Comparison of ENCODE assay signal across 1 cellular context in genomic region chr19:49443366-49444099, GRCh38.
A peak's percentile ranks its signal among the peaks of the same experiment; 100 is the strongest.
TF ChIP-seq lines count a peak whose summit lies in the region.

No MANE protein-coding gene starts in this region.

TF ChIP-seq in HEK293, 187 proteins besides CTCF, POLR2A, EP300 and RAD21 (continued from another document and continues in another):
- no peak for TF ChIP-seq ZNF280C (tag by site-specific recombination; IDR thresholded peaks at IDR 0.05)
- TF ChIP-seq YY1 (tag by site-specific recombination; IDR thresholded peaks at IDR 0.05): no peak
- no peak for TF ChIP-seq ZNF112 (tag by site-specific recombination; IDR thresholded peaks at IDR 0.05)
- no peak for TF ChIP-seq ELK4 (IDR thresholded peaks at IDR 0.05; ENCODE audit: borderline replicate concordance, low read depth, low read length)
- no peak for TF ChIP-seq ZNF133 (tag by site-specific recombination; IDR thresholded peaks at IDR 0.05)
- no peak; the same call in 1 of the 2 replicates for TF ChIP-seq ZNF169 (tag by site-specific recombination; IDR thresholded peaks at IDR 0.05)
- TF ChIP-seq ZBTB26 (tag by site-specific recombination; optimal IDR thresholded peaks at IDR 0.05): peak; percentile 81
- TF ChIP-seq ZNF548 (tag by site-specific recombination; IDR thresholded peaks at IDR 0.05): peak; percentile 50; the same call in 1 of the 2 replicates
- TF ChIP-seq ZSCAN5A (tag by site-specific recombination; IDR thresholded peaks at IDR 0.05): no peak
- peak; percentile 77 for TF ChIP-seq PRDM1 (tag by site-specific recombination; IDR thresholded peaks at IDR 0.05)
- 0 out of 2 replicates have a peak, but pooled peaks have one; percentile 22 for TF ChIP-seq MZF1 (tag by site-specific recombination; IDR thresholded peaks at IDR 0.05; ENCODE audit: borderline replicate concordance)
- TF ChIP-seq SP2 (tag by site-specific recombination; IDR thresholded peaks at IDR 0.05): no peak; the same call in 1 of the 2 replicates
- TF ChIP-seq ZNF354C (tag by site-specific recombination; IDR thresholded peaks at IDR 0.05; ENCODE audit: borderline replicate concordance, low read depth): no peak
- TF ChIP-seq ZNF37A (tag by site-specific recombination; IDR thresholded peaks at IDR 0.05): no peak
- TF ChIP-seq ZNF214 (tag by site-specific recombination; IDR thresholded peaks at IDR 0.05; ENCODE audit: borderline replicate concordance): no peak
- TF ChIP-seq GLI2 (tag by site-specific recombination; IDR thresholded peaks at IDR 0.05; ENCODE audit: borderline replicate concordance, low read depth): no peak
- peak; percentile 88 for TF ChIP-seq ZNF2 (tag by site-specific recombination; IDR thresholded peaks at IDR 0.05)
- no peak for TF ChIP-seq ZNF514 (tag by site-specific recombination; IDR thresholded peaks at IDR 0.05)
- peak; percentile 7; the same call in 1 of the 2 replicates for TF ChIP-seq WT1 (tag by site-specific recombination; IDR thresholded peaks at IDR 0.05)
- TF ChIP-seq HOXA7 (CRISPR knock-in tag; IDR thresholded peaks at IDR 0.05; ENCODE audit: borderline replicate concordance): no peak
- TF ChIP-seq ZBTB48 (tag by site-specific recombination; IDR thresholded peaks at IDR 0.05): 0 out of 2 replicates have a peak, but pooled peaks have one; percentile 19
- no peak for TF ChIP-seq ZFP41 (tag by site-specific recombination; IDR thresholded peaks at IDR 0.05; ENCODE audit: borderline replicate concordance)
- peak; percentile 93 for TF ChIP-seq ZEB2 (tag by site-specific recombination; IDR thresholded peaks at IDR 0.05)
- no peak for TF ChIP-seq ZNF658 (tag by site-specific recombination; IDR thresholded peaks at IDR 0.05)
- no peak; the same call in none of the 2 replicates for TF ChIP-seq ZBTB21 (tag by site-specific recombination; IDR thresholded peaks at IDR 0.05)
- TF ChIP-seq ZNF221 (tag by site-specific recombination; IDR thresholded peaks at IDR 0.05; ENCODE audit: borderline replicate concordance): peak; percentile 7; the same call in 1 of the 2 replicates
- TF ChIP-seq ZNF549 (tag by site-specific recombination; IDR thresholded peaks at IDR 0.05): no peak
- TF ChIP-seq ZBTB49 (tag by site-specific recombination; IDR thresholded peaks at IDR 0.05; ENCODE audit: low read depth): no peak
- no peak for TF ChIP-seq ZIC2 (tag by site-specific recombination; IDR thresholded peaks at IDR 0.05)
- TF ChIP-seq ZNF157 (tag by site-specific recombination; IDR thresholded peaks at IDR 0.05): no peak
- no peak for TF ChIP-seq ZNF292 (tag by site-specific recombination; IDR thresholded peaks at IDR 0.05; ENCODE audit: borderline replicate concordance, low read depth)
- no peak for TF ChIP-seq ZNF701 (tag by site-specific recombination; IDR thresholded peaks at IDR 0.05)
- TF ChIP-seq ZNF510 (tag by site-specific recombination; IDR thresholded peaks at IDR 0.05; ENCODE audit: insufficient replicate concordance): no peak
- TF ChIP-seq ZNF184 (tag by site-specific recombination; IDR thresholded peaks at IDR 0.05): no peak
- TF ChIP-seq ZNF398 (tag by site-specific recombination; IDR thresholded peaks at IDR 0.05): peak; percentile 76
- no peak for TF ChIP-seq ZNF677 (tag by site-specific recombination; IDR thresholded peaks at IDR 0.05)
- TF ChIP-seq ZNF544 (tag by site-specific recombination; IDR thresholded peaks at IDR 0.05): no peak
- no peak for TF ChIP-seq ZNF174 (tag by site-specific recombination; IDR thresholded peaks at IDR 0.05)
- no peak for TF ChIP-seq ZNF121 (tag by site-specific recombination; IDR thresholded peaks at IDR 0.05)
- TF ChIP-seq ZNF623 (tag by site-specific recombination; IDR thresholded peaks at IDR 0.05): no peak
- TF ChIP-seq ZNF777 (tag by site-specific recombination; IDR thresholded peaks at IDR 0.05; ENCODE audit: borderline replicate concordance): peak; percentile 48; the same call in 1 of the 2 replicates
- peak; percentile 56 for TF ChIP-seq KLF16 (tag by site-specific recombination; IDR thresholded peaks at IDR 0.05)
- peak; percentile 38 for TF ChIP-seq ZNF654 (tag by site-specific recombination; IDR thresholded peaks at IDR 0.05; ENCODE audit: low read depth)
- TF ChIP-seq GLIS2 (tag by site-specific recombination; IDR thresholded peaks at IDR 0.05): peak; percentile 89
- TF ChIP-seq ZNF660 (tag by site-specific recombination; IDR thresholded peaks at IDR 0.05): peak; percentile 54
- TF ChIP-seq ZNF449 (tag by site-specific recombination; IDR thresholded peaks at IDR 0.05): peak; percentile 21; the same call in 1 of the 2 replicates
- TF ChIP-seq ZBTB17 (tag by site-specific recombination; IDR thresholded peaks at IDR 0.05): peak; percentile 95
- peak; percentile 96 for TF ChIP-seq ZNF335 (tag by site-specific recombination; conservative IDR thresholded peaks at IDR 0.05)
- TF ChIP-seq ZNF555 (tag by site-specific recombination; conservative IDR thresholded peaks at IDR 0.05): no peak
- peak; percentile 97 for TF ChIP-seq ZNF76 (tag by site-specific recombination; IDR thresholded peaks at IDR 0.05; ENCODE audit: borderline replicate concordance, low read depth)
- TF ChIP-seq ZNF610 (tag by site-specific recombination; IDR thresholded peaks at IDR 0.05; ENCODE audit: borderline replicate concordance): 0 out of 2 replicates have a peak, but pooled peaks have one; percentile 69
- TF ChIP-seq ZBTB7A (tag by site-specific recombination; IDR thresholded peaks at IDR 0.05; ENCODE audit: low read depth): peak; percentile 91
- no peak for TF ChIP-seq ZNF529 (tag by site-specific recombination; IDR thresholded peaks at IDR 0.05; ENCODE audit: insufficient replicate concordance)
- TF ChIP-seq ZNF266 (tag by site-specific recombination; IDR thresholded peaks at IDR 0.05; ENCODE audit: low read depth): no peak
- no peak for TF ChIP-seq ZNF223 (tag by site-specific recombination; IDR thresholded peaks at IDR 0.05)
- no peak for TF ChIP-seq ZNF155 (tag by site-specific recombination; IDR thresholded peaks at IDR 0.05)
- no peak for TF ChIP-seq MEIS1 (CRISPR knock-in tag; IDR thresholded peaks at IDR 0.05; ENCODE audit: borderline replicate concordance)
- TF ChIP-seq SP7 (tag by site-specific recombination; IDR thresholded peaks at IDR 0.05): peak; percentile 81
- no peak for TF ChIP-seq ZNF211 (tag by site-specific recombination; IDR thresholded peaks at IDR 0.05; ENCODE audit: low read depth)
- peak; percentile 97 for TF ChIP-seq ZNF692 (tag by site-specific recombination; IDR thresholded peaks at IDR 0.05)
- no peak for TF ChIP-seq ZNF791 (tag by site-specific recombination; IDR thresholded peaks at IDR 0.05)
